1 cellular context compared by ENCODE assay signal in the genomic region with DNA sequence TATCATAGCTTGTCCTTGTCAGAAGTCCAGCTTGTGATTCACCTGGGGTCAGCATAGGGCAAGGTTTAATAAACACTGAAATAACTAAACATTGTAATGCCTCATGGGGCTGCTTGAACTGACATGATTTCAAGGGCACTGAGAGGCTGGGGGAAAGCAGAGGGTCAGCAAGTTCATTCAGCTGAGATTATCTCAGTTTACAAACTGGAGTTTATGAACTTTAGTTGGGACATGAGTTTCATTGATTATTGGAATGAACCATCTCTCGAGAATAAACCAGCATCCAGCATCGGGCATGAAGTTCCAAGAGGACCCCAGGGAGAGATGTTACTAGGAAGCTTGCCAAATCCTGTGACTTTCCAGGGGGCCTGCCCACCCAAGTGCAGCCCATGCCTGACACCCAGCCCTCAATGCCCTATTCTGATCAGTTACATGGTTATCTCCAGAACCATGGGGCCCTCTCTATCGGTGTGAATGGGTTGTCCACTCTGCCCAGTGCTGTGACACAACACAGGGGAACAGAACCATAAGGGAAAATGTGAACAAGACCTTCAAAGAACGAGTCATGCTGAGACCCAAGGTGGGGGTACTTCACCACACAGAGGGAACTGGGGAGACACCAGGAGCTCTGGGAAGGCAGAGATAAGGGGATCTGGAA.
TF ChIP-seq lines count a peak whose summit lies in the region.

No MANE protein-coding gene starts in this region.

TF ChIP-seq in HepG2, 621 proteins besides CTCF, POLR2A, EP300 and RAD21 (continued from another document and continues in another):
- TF ChIP-seq PITX1 (CRISPR knock-in tag; IDR thresholded peaks at IDR 0.05) (peak; percentile 93), ZNF317 (CRISPR knock-in tag; IDR thresholded peaks at IDR 0.05) (0 out of 2 replicates have a peak, but pooled peaks have one; percentile 56), MIXL1 (CRISPR knock-in tag; IDR thresholded peaks at IDR 0.05) (peak; percentile 92), RFXAP (CRISPR knock-in tag; IDR thresholded peaks at IDR 0.05; ENCODE audit: borderline replicate concordance) (peak; percentile 36; the same call in 1 of the 2 replicates), SMAD1 (CRISPR knock-in tag; IDR thresholded peaks at IDR 0.05; ENCODE audit: borderline replicate concordance, low read depth) (no peak), RCOR2 (CRISPR knock-in tag; IDR thresholded peaks at IDR 0.05) (peak; percentile 69; the same call in 1 of the 2 replicates), SETDB1 (CRISPR knock-in tag; IDR thresholded peaks at IDR 0.05; ENCODE audit: borderline replicate concordance) (no peak), NR2F6 (IDR thresholded peaks at IDR 0.05) (peak; percentile 98), NR2F6 (CRISPR knock-in tag; IDR thresholded peaks at IDR 0.05) (peak; percentile 97), ZNF660 (CRISPR knock-in tag; IDR thresholded peaks at IDR 0.05; ENCODE audit: borderline replicate concordance, low read depth) (no peak), LCORL (IDR thresholded peaks at IDR 0.05) (no peak), LCORL (CRISPR knock-in tag; IDR thresholded peaks at IDR 0.05) (peak; percentile 68), MED1 (CRISPR knock-in tag; IDR thresholded peaks at IDR 0.05) (peak; percentile 93), SOX13 (IDR thresholded peaks at IDR 0.05) (peak; percentile 59), SOX13 (CRISPR knock-in tag; conservative IDR thresholded peaks at IDR 0.05 in 1 of 2, IDR thresholded peaks at IDR 0.05 in 1 of 2) (peak in 1 of 2 experiments; percentile 89; a peak in 2 of 4 replicates), CHD2 (IDR thresholded peaks at IDR 0.05; ENCODE audit: low read depth, low read length) (no peak), ZNF75D (CRISPR knock-in tag; IDR thresholded peaks at IDR 0.05; ENCODE audit: borderline replicate concordance) (no peak), DPF2 (CRISPR knock-in tag; IDR thresholded peaks at IDR 0.05; ENCODE audit: borderline replicate concordance, low read depth) (peak; percentile 78; the same call in 1 of the 2 replicates), ZNF572 (CRISPR knock-in tag; IDR thresholded peaks at IDR 0.05) (no peak), PAX8 (CRISPR knock-in tag; IDR thresholded peaks at IDR 0.05; ENCODE audit: borderline replicate concordance) (no peak), ARNT (IDR thresholded peaks at IDR 0.05) (no peak), ZSCAN29 (CRISPR knock-in tag; conservative IDR thresholded peaks at IDR 0.05) (no peak), REPIN1 (CRISPR knock-in tag; IDR thresholded peaks at IDR 0.05; ENCODE audit: borderline replicate concordance, low read depth) (no peak), ZMYM4 (CRISPR knock-in tag; IDR thresholded peaks at IDR 0.05) (peak; percentile 88), CC2D1A (CRISPR knock-in tag; IDR thresholded peaks at IDR 0.05) (no peak), RXRA (CRISPR knock-in tag; IDR thresholded peaks at IDR 0.05) (peak; percentile 80; the same call in 1 of the 2 replicates), ZNF614 (CRISPR knock-in tag; IDR thresholded peaks at IDR 0.05; ENCODE audit: borderline replicate concordance) (0 out of 2 replicates have a peak, but pooled peaks have one; percentile 47), ZFP37 (CRISPR knock-in tag; IDR thresholded peaks at IDR 0.05; ENCODE audit: borderline replicate concordance) (no peak), AGO2 (optimal IDR thresholded peaks at IDR 0.05; ENCODE audit: low read depth, low read length) (no peak), GZF1 (CRISPR knock-in tag; IDR thresholded peaks at IDR 0.05) (no peak), TARDBP (CRISPR knock-in tag; IDR thresholded peaks at IDR 0.05) (peak; percentile 55; the same call in 1 of the 2 replicates), MTA1 (CRISPR knock-in tag; IDR thresholded peaks at IDR 0.05; ENCODE audit: borderline replicate concordance) (peak; percentile 72), FOXK1 (CRISPR knock-in tag; IDR thresholded peaks at IDR 0.05; ENCODE audit: borderline replicate concordance, low read depth) (peak; percentile 43; the same call in 1 of the 2 replicates), TBL1XR1 (IDR thresholded peaks at IDR 0.05; ENCODE audit: borderline replicate concordance, low read length, partially characterized antibody) (no peak), PRMT3 (CRISPR knock-in tag; IDR thresholded peaks at IDR 0.05; ENCODE audit: borderline replicate concordance, low read depth) (no peak), CBX1 (IDR thresholded peaks at IDR 0.05; ENCODE audit: low read depth) (no peak), ZFP36 (IDR thresholded peaks at IDR 0.05; ENCODE audit: borderline replicate concordance, low read depth, low read length, partially characterized antibody) (no peak), ZNF891 (CRISPR knock-in tag; IDR thresholded peaks at IDR 0.05) (no peak), ZNF557 (CRISPR knock-in tag; IDR thresholded peaks at IDR 0.05) (no peak), MAFK (conservative IDR thresholded peaks at IDR 0.05 in 1 of 2, IDR thresholded peaks at IDR 0.05 in 1 of 2; ENCODE audit: low read length in 2 of 2) (peak in 1 of 2 experiments; percentile 2; a peak in 1 of 4 replicates), SPEN (CRISPR knock-in tag; IDR thresholded peaks at IDR 0.05; ENCODE audit: low read depth) (peak; percentile 17; the same call in 1 of the 2 replicates), SP5 (CRISPR knock-in tag; IDR thresholded peaks at IDR 0.05; ENCODE audit: borderline replicate concordance, low read depth) (no peak), ZNF230 (CRISPR knock-in tag; IDR thresholded peaks at IDR 0.05) (no peak)
- TF ChIP-seq, protein P1, sequence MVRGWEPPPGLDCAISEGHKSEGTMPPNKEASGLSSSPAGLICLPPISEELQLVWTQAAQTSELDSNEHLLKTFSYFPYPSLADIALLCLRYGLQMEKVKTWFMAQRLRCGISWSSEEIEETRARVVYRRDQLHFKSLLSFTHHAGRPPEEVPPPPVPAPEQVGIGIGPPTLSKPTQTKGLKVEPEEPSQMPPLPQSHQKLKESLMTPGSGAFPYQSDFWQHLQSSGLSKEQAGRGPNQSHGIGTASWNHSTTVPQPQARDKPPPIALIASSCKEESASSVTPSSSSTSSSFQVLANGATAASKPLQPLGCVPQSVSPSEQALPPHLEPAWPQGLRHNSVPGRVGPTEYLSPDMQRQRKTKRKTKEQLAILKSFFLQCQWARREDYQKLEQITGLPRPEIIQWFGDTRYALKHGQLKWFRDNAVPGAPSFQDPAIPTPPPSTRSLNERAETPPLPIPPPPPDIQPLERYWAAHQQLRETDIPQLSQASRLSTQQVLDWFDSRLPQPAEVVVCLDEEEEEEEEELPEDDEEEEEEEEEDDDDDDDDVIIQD (CRISPR knock-in tag; IDR thresholded peaks at IDR 0.05; ENCODE audit: low read depth) = peak; percentile 82; the same call in 1 of the 2 replicates
- TF ChIP-seq, protein P2, sequence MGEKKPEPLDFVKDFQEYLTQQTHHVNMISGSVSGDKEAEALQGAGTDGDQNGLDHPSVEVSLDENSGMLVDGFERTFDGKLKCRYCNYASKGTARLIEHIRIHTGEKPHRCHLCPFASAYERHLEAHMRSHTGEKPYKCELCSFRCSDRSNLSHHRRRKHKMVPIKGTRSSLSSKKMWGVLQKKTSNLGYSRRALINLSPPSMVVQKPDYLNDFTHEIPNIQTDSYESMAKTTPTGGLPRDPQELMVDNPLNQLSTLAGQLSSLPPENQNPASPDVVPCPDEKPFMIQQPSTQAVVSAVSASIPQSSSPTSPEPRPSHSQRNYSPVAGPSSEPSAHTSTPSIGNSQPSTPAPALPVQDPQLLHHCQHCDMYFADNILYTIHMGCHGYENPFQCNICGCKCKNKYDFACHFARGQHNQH (CRISPR knock-in tag; IDR thresholded peaks at IDR 0.05) = peak; percentile 60; the same call in 1 of the 2 replicates
- TF ChIP-seq, protein P3, sequence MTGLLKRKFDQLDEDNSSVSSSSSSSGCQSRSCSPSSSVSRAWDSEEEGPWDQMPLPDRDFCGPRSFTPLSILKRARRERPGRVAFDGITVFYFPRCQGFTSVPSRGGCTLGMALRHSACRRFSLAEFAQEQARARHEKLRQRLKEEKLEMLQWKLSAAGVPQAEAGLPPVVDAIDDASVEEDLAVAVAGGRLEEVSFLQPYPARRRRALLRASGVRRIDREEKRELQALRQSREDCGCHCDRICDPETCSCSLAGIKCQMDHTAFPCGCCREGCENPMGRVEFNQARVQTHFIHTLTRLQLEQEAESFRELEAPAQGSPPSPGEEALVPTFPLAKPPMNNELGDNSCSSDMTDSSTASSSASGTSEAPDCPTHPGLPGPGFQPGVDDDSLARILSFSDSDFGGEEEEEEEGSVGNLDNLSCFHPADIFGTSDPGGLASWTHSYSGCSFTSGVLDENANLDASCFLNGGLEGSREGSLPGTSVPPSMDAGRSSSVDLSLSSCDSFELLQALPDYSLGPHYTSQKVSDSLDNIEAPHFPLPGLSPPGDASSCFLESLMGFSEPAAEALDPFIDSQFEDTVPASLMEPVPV (CRISPR knock-in tag; IDR thresholded peaks at IDR 0.05) = no peak
- TF ChIP-seq, protein P4, sequence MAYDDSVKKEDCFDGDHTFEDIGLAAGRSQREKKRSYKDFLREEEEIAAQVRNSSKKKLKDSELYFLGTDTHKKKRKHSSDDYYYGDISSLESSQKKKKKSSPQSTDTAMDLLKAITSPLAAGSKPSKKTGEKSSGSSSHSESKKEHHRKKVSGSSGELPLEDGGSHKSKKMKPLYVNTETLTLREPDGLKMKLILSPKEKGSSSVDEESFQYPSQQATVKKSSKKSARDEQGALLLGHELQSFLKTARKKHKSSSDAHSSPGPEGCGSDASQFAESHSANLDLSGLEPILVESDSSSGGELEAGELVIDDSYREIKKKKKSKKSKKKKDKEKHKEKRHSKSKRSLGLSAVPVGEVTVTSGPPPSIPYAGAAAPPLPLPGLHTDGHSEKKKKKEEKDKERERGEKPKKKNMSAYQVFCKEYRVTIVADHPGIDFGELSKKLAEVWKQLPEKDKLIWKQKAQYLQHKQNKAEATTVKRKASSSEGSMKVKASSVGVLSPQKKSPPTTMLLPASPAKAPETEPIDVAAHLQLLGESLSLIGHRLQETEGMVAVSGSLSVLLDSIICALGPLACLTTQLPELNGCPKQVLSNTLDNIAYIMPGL (CRISPR knock-in tag; IDR thresholded peaks at IDR 0.05; ENCODE audit: borderline replicate concordance in 1 of 2, low read depth in 1 of 2) = no peak
- TF ChIP-seq, protein P5, sequence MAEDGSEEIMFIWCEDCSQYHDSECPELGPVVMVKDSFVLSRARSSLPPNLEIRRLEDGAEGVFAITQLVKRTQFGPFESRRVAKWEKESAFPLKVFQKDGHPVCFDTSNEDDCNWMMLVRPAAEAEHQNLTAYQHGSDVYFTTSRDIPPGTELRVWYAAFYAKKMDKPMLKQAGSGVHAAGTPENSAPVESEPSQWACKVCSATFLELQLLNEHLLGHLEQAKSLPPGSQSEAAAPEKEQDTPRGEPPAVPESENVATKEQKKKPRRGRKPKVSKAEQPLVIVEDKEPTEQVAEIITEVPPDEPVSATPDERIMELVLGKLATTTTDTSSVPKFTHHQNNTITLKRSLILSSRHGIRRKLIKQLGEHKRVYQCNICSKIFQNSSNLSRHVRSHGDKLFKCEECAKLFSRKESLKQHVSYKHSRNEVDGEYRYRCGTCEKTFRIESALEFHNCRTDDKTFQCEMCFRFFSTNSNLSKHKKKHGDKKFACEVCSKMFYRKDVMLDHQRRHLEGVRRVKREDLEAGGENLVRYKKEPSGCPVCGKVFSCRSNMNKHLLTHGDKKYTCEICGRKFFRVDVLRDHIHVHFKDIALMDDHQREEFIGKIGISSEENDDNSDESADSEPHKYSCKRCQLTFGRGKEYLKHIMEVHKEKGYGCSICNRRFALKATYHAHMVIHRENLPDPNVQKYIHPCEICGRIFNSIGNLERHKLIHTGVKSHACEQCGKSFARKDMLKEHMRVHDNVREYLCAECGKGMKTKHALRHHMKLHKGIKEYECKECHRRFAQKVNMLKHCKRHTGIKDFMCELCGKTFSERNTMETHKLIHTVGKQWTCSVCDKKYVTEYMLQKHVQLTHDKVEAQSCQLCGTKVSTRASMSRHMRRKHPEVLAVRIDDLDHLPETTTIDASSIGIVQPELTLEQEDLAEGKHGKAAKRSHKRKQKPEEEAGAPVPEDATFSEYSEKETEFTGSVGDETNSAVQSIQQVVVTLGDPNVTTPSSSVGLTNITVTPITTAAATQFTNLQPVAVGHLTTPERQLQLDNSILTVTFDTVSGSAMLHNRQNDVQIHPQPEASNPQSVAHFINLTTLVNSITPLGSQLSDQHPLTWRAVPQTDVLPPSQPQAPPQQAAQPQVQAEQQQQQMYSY (CRISPR knock-in tag; IDR thresholded peaks at IDR 0.05) = no peak
- TF ChIP-seq, protein P6, sequence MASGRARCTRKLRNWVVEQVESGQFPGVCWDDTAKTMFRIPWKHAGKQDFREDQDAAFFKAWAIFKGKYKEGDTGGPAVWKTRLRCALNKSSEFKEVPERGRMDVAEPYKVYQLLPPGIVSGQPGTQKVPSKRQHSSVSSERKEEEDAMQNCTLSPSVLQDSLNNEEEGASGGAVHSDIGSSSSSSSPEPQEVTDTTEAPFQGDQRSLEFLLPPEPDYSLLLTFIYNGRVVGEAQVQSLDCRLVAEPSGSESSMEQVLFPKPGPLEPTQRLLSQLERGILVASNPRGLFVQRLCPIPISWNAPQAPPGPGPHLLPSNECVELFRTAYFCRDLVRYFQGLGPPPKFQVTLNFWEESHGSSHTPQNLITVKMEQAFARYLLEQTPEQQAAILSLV (CRISPR knock-in tag; IDR thresholded peaks at IDR 0.05; ENCODE audit: borderline replicate concordance) = no peak
- TF ChIP-seq, protein P7, sequence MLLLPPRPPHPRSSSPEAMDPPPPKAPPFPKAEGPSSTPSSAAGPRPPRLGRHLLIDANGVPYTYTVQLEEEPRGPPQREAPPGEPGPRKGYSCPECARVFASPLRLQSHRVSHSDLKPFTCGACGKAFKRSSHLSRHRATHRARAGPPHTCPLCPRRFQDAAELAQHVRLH (CRISPR knock-in tag; IDR thresholded peaks at IDR 0.05; ENCODE audit: borderline replicate concordance, low read depth) = 0 out of 2 replicates have a peak, but pooled peaks have one; percentile 49
- TF ChIP-seq, protein P8, sequence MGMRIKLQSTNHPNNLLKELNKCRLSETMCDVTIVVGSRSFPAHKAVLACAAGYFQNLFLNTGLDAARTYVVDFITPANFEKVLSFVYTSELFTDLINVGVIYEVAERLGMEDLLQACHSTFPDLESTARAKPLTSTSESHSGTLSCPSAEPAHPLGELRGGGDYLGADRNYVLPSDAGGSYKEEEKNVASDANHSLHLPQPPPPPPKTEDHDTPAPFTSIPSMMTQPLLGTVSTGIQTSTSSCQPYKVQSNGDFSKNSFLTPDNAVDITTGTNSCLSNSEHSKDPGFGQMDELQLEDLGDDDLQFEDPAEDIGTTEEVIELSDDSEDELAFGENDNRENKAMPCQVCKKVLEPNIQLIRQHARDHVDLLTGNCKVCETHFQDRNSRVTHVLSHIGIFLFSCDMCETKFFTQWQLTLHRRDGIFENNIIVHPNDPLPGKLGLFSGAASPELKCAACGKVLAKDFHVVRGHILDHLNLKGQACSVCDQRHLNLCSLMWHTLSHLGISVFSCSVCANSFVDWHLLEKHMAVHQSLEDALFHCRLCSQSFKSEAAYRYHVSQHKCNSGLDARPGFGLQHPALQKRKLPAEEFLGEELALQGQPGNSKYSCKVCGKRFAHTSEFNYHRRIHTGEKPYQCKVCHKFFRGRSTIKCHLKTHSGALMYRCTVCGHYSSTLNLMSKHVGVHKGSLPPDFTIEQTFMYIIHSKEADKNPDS (CRISPR knock-in tag; IDR thresholded peaks at IDR 0.05) = peak; percentile 71; the same call in 1 of the 2 replicates
- TF ChIP-seq, protein P9, sequence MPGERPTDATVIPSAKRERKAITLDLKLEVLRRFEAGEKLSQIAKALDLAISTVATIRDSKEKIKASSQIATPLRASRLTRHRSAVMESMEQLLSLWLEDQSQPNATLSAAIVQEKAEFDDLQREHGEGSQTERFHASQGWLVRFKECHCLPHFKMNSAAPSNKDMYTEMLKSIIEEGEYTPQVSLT (CRISPR knock-in tag; IDR thresholded peaks at IDR 0.05; ENCODE audit: borderline replicate concordance, low read depth) = no peak
